ENCODE assay signal across 6 cellular contexts in genomic region chr10:50520115-50520514, GRCh38.
"Had no signal": no experiment of that assay in that cellular context is flagged by ENCODE, and none has a peak within 500 bp of the region (broad histone marks: within the 10 kb centered on the region; RNA-seq: fewer than 3 reads in every experiment).

No MANE protein-coding gene starts in this region.

- H3K9ac ChIP-seq: KMS-11 had no signal

- DNase-seq: IMR-90, KBM-7, KG1 had no signal

- H3K4me2 ChIP-seq: KMS-11 had no signal

- FAIRE-seq: HTR-8/SVneo had no signal

- H3K27ac ChIP-seq: HL-60, KMS-11 had no signal
